ENCODE assay signal across 13 cellular contexts in the genomic region with DNA sequence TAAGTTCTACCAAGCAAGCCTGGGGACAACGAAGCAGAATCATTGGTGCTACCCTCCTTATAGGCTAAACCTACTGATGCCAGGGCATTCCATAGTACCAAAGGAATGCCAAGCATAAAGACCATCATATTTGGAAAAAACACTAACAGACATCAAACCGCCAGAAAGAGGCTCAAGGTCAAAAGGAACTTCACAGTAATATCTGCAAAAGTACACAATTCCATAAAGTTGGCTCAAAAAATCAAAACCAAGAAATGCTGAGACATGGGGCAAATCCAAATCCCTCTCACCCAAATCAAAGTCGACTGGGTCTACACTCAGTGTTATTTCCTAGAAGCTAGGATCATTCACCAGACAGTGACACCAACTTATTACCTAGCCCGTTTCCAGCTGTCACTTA. TPM values are rescaled to one million over a fixed set of nuclear protein-coding genes. Genes with fewer than 3 reads are reported as not detected.
DNase-seq lines count a peak whose midpoint lies in the region; ATAC-seq and TF ChIP-seq lines count a peak whose summit lies in the region.
"Had no signal": no experiment of that assay in that cellular context is flagged by ENCODE, and none has a peak within 500 bp of the region (broad histone marks: within the 10 kb centered on the region; RNA-seq: fewer than 3 reads in every experiment).

No MANE protein-coding gene starts in this region.

- peak overlapping the region; percentile 62; the same call in 1 of the 2 replicates for H3K4me2 ChIP-seq in KMS-11

- peak overlapping the region; percentile 64 for H3K4me3 Mint-ChIP-seq in CD4-positive, alpha-beta T cell
- H3K4me3 Mint-ChIP-seq in effector memory CD8-positive, alpha-beta T cell: peak overlapping the region; percentile 5 to 92
- peak overlapping the region; percentile 85 for H3K4me3 Mint-ChIP-seq in neural crest cell
- H3K4me3 Mint-ChIP-seq in stimulated activated naive CD8-positive, alpha-beta T cell treated with anti-CD3 and anti-CD28 coated beads, Interleukin-15, amount 100 ng/mL, for 72 hours: peak overlapping the region in 1 of 2 donors; percentile 9

- H3K36me3 Mint-ChIP-seq in CD4-positive, alpha-beta T cell (ENCODE audit: low read depth): peaks cover 74% of the 10 kb centered on the region
- peaks cover 71% of the 10 kb centered on the region for H3K36me3 Mint-ChIP-seq in effector memory CD8-positive, alpha-beta T cell (ENCODE audit: insufficient read depth)
- peaks cover 38% of the 10 kb centered on the region for H3K36me3 Mint-ChIP-seq in neural crest cell (ENCODE audit: low read depth)

- no peaks in the 10 kb centered on the region for H3K9me3 ChIP-seq in CD4-positive, alpha-beta T cell (ENCODE audit: control insufficient read depth, low read length)
- H3K9me3 ChIP-seq: uterus had no signal

- H3K27me3 Mint-ChIP-seq in CD4-positive, alpha-beta T cell: no peaks in the 10 kb centered on the region
- no peaks in the 10 kb centered on the region for H3K27me3 Mint-ChIP-seq in effector memory CD8-positive, alpha-beta T cell
- peaks cover 2% of the 10 kb centered on the region for H3K27me3 Mint-ChIP-seq in neural crest cell (ENCODE audit: low read depth)
- no peaks in the 10 kb centered on the region for H3K27me3 Mint-ChIP-seq in stimulated activated naive CD8-positive, alpha-beta T cell treated with anti-CD3 and anti-CD28 coated beads, Interleukin-15, amount 100 ng/mL, for 72 hours

- peaks cover 44% of the 10 kb centered on the region for H3K4me1 ChIP-seq in KMS-11 (ENCODE audit: low read depth, poor library complexity, severe bottlenecking)

- no peak overlapping the region for H3K27ac ChIP-seq in CD4-positive, alpha-beta T cell (ENCODE audit: low read depth, low read length)
- H3K27ac ChIP-seq in KMS-11: no peak overlapping the region
- H3K27ac ChIP-seq: uterus had no signal

- intact Hi-C loops in CD4-positive, alpha-beta T cell (cut with DNase I, micrococcal nuclease): no loop called here

- H3K4me1 Mint-ChIP-seq in CD4-positive, alpha-beta T cell (ENCODE audit: low read depth): peaks cover 61% of the 10 kb centered on the region
- H3K4me1 Mint-ChIP-seq in effector memory CD8-positive, alpha-beta T cell (ENCODE audit: low read depth in 2 of 2): peaks cover 46 to 49% of the 10 kb centered on the region in 2 donors
- peaks cover 44% of the 10 kb centered on the region for H3K4me1 Mint-ChIP-seq in neural crest cell
- peaks cover 63% of the 10 kb centered on the region for H3K4me1 Mint-ChIP-seq in stimulated activated naive CD8-positive, alpha-beta T cell treated with anti-CD3 and anti-CD28 coated beads, Interleukin-15, amount 100 ng/mL, for 72 hours

- H3K27me3 ChIP-seq in CD4-positive, alpha-beta T cell (ENCODE audit: control insufficient read depth, insufficient read depth, low read length): no peaks in the 10 kb centered on the region
- H3K27me3 ChIP-seq in KMS-11 (ENCODE audit: insufficient read depth, low read depth) (no peaks in the 10 kb centered on the region), H7 (ENCODE audit: control insufficient read depth, insufficient read depth, low read length) (no peaks in the 10 kb centered on the region)
- H3K27me3 ChIP-seq: cardiac muscle cell, uterus had no signal

- no peak for DNase-seq in CD4-positive, alpha-beta T cell
- no peak for DNase-seq in effector memory CD8-positive, alpha-beta T cell
- DNase-seq in neural crest cell (ENCODE audit: low read depth, low spot score) (no peak), occipital lobe (lab: John Stamatoyannopoulos, UW) (no peak), H7 (no peak)
- DNase-seq in stimulated activated naive CD8-positive, alpha-beta T cell treated with anti-CD3 and anti-CD28 coated beads, Interleukin-15, amount 100 ng/mL, for 72 hours: no peak
- DNase-seq: DMS 273 treated with DMSO at 0.1 percent for 48 hours, left cardiac atrium, NCI-H1048, NCI-H526, uterus had no signal

- TF ChIP-seq CTCF in CD4-positive, alpha-beta T cell (IDR thresholded peaks at IDR 0.05): no peak
- no peak for TF ChIP-seq CTCF in KMS-11 (conservative IDR thresholded peaks at IDR 0.05; ENCODE audit: low read depth, low read length)
- no peak for TF ChIP-seq CTCF in neural crest cell (conservative IDR thresholded peaks at IDR 0.05)

- H3K4me3 ChIP-seq in KMS-11 (IDR thresholded peaks at IDR 0.05; ENCODE audit: insufficient read depth, low read depth, low read length) (no peak overlapping the region), H7 (ENCODE audit: insufficient read depth, low read depth, low read length) (no peak overlapping the region)

- H3K79me2 ChIP-seq in KMS-11 (ENCODE audit: insufficient read depth, low read depth): peaks cover 62% of the 10 kb centered on the region

- H4K20me1 ChIP-seq in KMS-11 (ENCODE audit: insufficient read depth): peaks cover 37% of the 10 kb centered on the region

- CTCF ChIA-PET in CD4-positive, alpha-beta T cell (lab: Charles Lee): interaction anchor here (0.9 to 3.0 kb wide), 2 partner anchors 11 to 18 kb away, joined by 3 to 10 read pairs; a partner anchor contains a TSS

- H3K9ac ChIP-seq in KMS-11: no peak overlapping the region

- POLR2A ChIA-PET in CD4-positive, alpha-beta T cell (lab: Charles Lee): interaction anchor here (1.2 kb wide), 1 partner anchor 10 kb away, joined by 3 read pairs; a partner anchor contains a TSS

- H3K9me3 Mint-ChIP-seq in CD4-positive, alpha-beta T cell: no peaks in the 10 kb centered on the region
- H3K9me3 Mint-ChIP-seq in effector memory CD8-positive, alpha-beta T cell: no peaks in the 10 kb centered on the region
- H3K9me3 Mint-ChIP-seq in neural crest cell: peaks cover 3% of the 10 kb centered on the region
- H3K9me3 Mint-ChIP-seq in stimulated activated naive CD8-positive, alpha-beta T cell treated with anti-CD3 and anti-CD28 coated beads, Interleukin-15, amount 100 ng/mL, for 72 hours: no peaks in the 10 kb centered on the region

- no peak for ATAC-seq in CD4-positive, alpha-beta T cell (ENCODE audit: poor library complexity)
- no peak for ATAC-seq in effector memory CD8-positive, alpha-beta T cell (replicated peaks)
- ATAC-seq in stimulated activated naive CD8-positive, alpha-beta T cell treated with anti-CD3 and anti-CD28 coated beads, Interleukin-15, amount 100 ng/mL, for 72 hours: no peak
- ATAC-seq: left cardiac atrium had no signal

- peaks cover 23% of the 10 kb centered on the region; the same call in 1 of the 2 replicates for H3K36me3 ChIP-seq in KMS-11 (ENCODE audit: insufficient read depth)
- peaks cover 45% of the 10 kb centered on the region for H3K36me3 ChIP-seq in H7 (replicated peaks; ENCODE audit: control insufficient read depth, insufficient read depth, low read length)
- H3K36me3 ChIP-seq: uterus had no signal

- peak overlapping the region; percentile 87 for H3K27ac Mint-ChIP-seq in CD4-positive, alpha-beta T cell
- H3K27ac Mint-ChIP-seq in effector memory CD8-positive, alpha-beta T cell: peak overlapping the region in 1 of 2 donors; percentile 95
- H3K27ac Mint-ChIP-seq in neural crest cell (ENCODE audit: unreplicated experiment): no peak overlapping the region
- no peak overlapping the region for H3K27ac Mint-ChIP-seq in stimulated activated naive CD8-positive, alpha-beta T cell treated with anti-CD3 and anti-CD28 coated beads, Interleukin-15, amount 100 ng/mL, for 72 hours

- H2AFZ ChIP-seq in KMS-11 (ENCODE audit: low read depth): no peak overlapping the region

RNA-seq across cellular contexts. Expression of a gene that starts 3.4 kb away (rescaled TPM):
- 100 to 1,000 TPM; 218 to 245 TPM for total RNA-seq in CD4-positive, alpha-beta T cell
- total RNA-seq in neural crest cell: 368 and 374 TPM in 2 replicates
- 171 TPM for total RNA-seq in occipital lobe
- total RNA-seq in H7 (2014; rRNA removed; shearing (Covaris generic)): 509 and 709 TPM in 2 replicates

RNA-seq across cellular contexts. Expression of a gene that starts 10.7 kb away (rescaled TPM):
- total RNA-seq in CD4-positive, alpha-beta T cell: 10 to 100 TPM; 21.7 to 24.6 TPM
- total RNA-seq in neural crest cell (115 and 126 TPM in 2 replicates), occipital lobe (31.7 TPM)
- total RNA-seq in H7 (2014; rRNA removed; shearing (Covaris generic)): 87.1 and 89.6 TPM in 2 replicates

RNA-seq across cellular contexts. Expression of a gene that starts 27.4 kb away (rescaled TPM):
- 10 to 100 TPM; 17.5 to 18.9 TPM for total RNA-seq in CD4-positive, alpha-beta T cell
- total RNA-seq in neural crest cell (24.3 and 28.3 TPM in 2 replicates), occipital lobe (9.4 TPM)
- 29.6 and 29.8 TPM in 2 replicates for total RNA-seq in H7 (2014; rRNA removed; shearing (Covaris generic))

RNA-seq across cellular contexts. Expression of a gene that starts 33.9 kb away (rescaled TPM):
- total RNA-seq in CD4-positive, alpha-beta T cell: 10 to 100 TPM; 29.8 to 30.5 TPM
- total RNA-seq in neural crest cell (184 and 186 TPM in 2 replicates), occipital lobe (48.7 TPM)
- total RNA-seq in H7 (2014; rRNA removed; shearing (Covaris generic)): 211 and 244 TPM in 2 replicates

RNA-seq across cellular contexts. Expression of a gene that starts 46.6 kb away (rescaled TPM):
- total RNA-seq in CD4-positive, alpha-beta T cell: 1 to 10 TPM; 5.0 to 5.1 TPM
- 12.2 and 15.2 TPM in 2 replicates for total RNA-seq in neural crest cell
- total RNA-seq in occipital lobe: 11.4 TPM
- total RNA-seq in H7 (2014; rRNA removed; shearing (Covaris generic)): 9.4 and 13.9 TPM in 2 replicates
